10 cellular contexts compared by ENCODE assay signal in the genomic region with DNA sequence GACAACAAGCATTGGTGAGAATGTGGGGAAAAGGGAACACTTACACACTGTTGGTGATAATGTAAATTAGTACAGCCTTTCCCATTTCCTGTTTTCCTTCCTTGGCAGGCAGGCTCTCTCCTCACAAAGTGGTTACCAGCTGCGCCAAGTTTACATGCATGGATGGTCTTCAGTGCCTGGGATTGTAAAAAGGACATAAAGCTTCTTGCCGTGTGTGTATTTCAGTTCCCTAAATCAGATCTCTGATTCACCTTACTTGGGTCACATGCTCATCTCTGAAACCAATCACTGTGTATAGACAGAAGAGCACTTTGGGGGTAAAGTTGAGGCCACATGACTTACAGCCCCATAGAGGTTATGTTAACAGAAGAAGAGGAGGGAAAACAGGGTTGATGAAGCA.
A peak's percentile ranks its signal among the peaks of the same experiment; 100 is the strongest.
DNase-seq lines count a peak whose midpoint lies in the region; ATAC-seq and TF ChIP-seq lines count a peak whose summit lies in the region.
"Had no signal": no experiment of that assay in that cellular context is flagged by ENCODE, and none has a peak within 500 bp of the region (broad histone marks: within the 10 kb centered on the region; RNA-seq: fewer than 3 reads in every experiment).

No MANE protein-coding gene starts in this region.

- H3K27me3 ChIP-seq in esophagus squamous epithelium: no peaks in the 10 kb centered on the region

- intact Hi-C loops in esophagus squamous epithelium (cut with DNase I): no loop called here

- H3K27ac Mint-ChIP-seq in mesothelial cell of epicardium: no peak overlapping the region

- no peaks in the 10 kb centered on the region for H3K4me1 ChIP-seq in esophagus squamous epithelium

- no peak for TF ChIP-seq CTCF in esophagus squamous epithelium (IDR thresholded peaks at IDR 0.05)
- TF ChIP-seq CTCF in mesothelial cell of epicardium (IDR thresholded peaks at IDR 0.05; ENCODE audit: unreplicated experiment): no peak

- WGBS in esophagus squamous epithelium, 2 donors: 36 to 45% methylated on average over 2 of the region's 2 CpGs

- peaks cover 0 to 7% (median 0%) of the 10 kb centered on the region in 3 donors for H3K9me3 ChIP-seq in esophagus squamous epithelium

- peak; percentile 56 for ATAC-seq in GM19438 (IDR thresholded peaks at IDR 0.05; ENCODE audit: low read depth, unreplicated experiment)
- peak; percentile 84 for ATAC-seq in HG03103 (IDR thresholded peaks at IDR 0.05; ENCODE audit: low read depth, unreplicated experiment)

- H3K9me3 Mint-ChIP-seq in mesothelial cell of epicardium: peaks cover 5% of the 10 kb centered on the region
- H3K9me3 Mint-ChIP-seq: central memory CD8-positive, alpha-beta T cell had no signal

- H3K4me3 Mint-ChIP-seq in mesothelial cell of epicardium: no peak overlapping the region
- H3K4me3 Mint-ChIP-seq: central memory CD8-positive, alpha-beta T cell had no signal

- no peaks in the 10 kb centered on the region for H3K36me3 Mint-ChIP-seq in mesothelial cell of epicardium

- no peak for TF ChIP-seq POLR2A in esophagus squamous epithelium (IDR thresholded peaks at IDR 0.05)

- no peaks in the 10 kb centered on the region for H3K4me1 Mint-ChIP-seq in mesothelial cell of epicardium
- H3K4me1 Mint-ChIP-seq: central memory CD8-positive, alpha-beta T cell had no signal

- H3K27ac ChIP-seq in esophagus squamous epithelium: no peak overlapping the region
- no peak overlapping the region for H3K27ac ChIP-seq in substantia nigra (ENCODE audit: low read depth, low read length, poor library complexity, severe bottlenecking)

- H3K4me3 ChIP-seq in esophagus squamous epithelium: no peak overlapping the region

- H3K27me3 Mint-ChIP-seq in mesothelial cell of epicardium (ENCODE audit: low read depth): peaks cover 3% of the 10 kb centered on the region

- peak; percentile 94 for DNase-seq in NCI-H2171 treated with DMSO at 0.1 percent for 48 hours (lab: John Stamatoyannopoulos, UW)
- peak; percentile 70 for DNase-seq in renal cortical epithelial cell (ENCODE audit: low read depth)
- DNase-seq in esophagus squamous epithelium (lab: John Stamatoyannopoulos, UW): no peak
- no peak for DNase-seq in mesothelial cell of epicardium (ENCODE audit: low spot score in 2 of 2, unreplicated experiment in 2 of 2)
- DNase-seq in substantia nigra (lab: John Stamatoyannopoulos, UW): no peak
- DNase-seq: activated T-cell treated with anti-CD3 and anti-CD28 coated beads, Interleukin-2, amount 50 U/mL, for 1 hour; HCEC 1CT had no signal

- no peaks in the 10 kb centered on the region for H3K36me3 ChIP-seq in esophagus squamous epithelium

Comparison
In these comparisons a context has a peak if more than half of its experiments do, and no peak if none do; other contexts are left out.
1. DNase-seq: peak in NCI-H2171 treated with DMSO at 0.1 percent for 48 hours (single experiment) and renal cortical epithelial cell (single experiment); none in esophagus squamous epithelium (single experiment), mesothelial cell of epicardium (0 of 2) and substantia nigra (0 of 49).